Comparison of ENCODE assay signal across 8 cellular contexts in genomic region chr17:44369414-44370023, GRCh38. TPM values are rescaled to one million over a fixed set of nuclear protein-coding genes. Genes with fewer than 3 reads are reported as not detected.
DNase-seq lines count a peak whose midpoint lies in the region; ATAC-seq, FAIRE-seq and TF ChIP-seq lines count a peak whose summit lies in the region.
"Not testable (repeated sequence)": the region's sequence is repeated elsewhere in the genome, so short reads cannot be mapped to it uniquely, and the experiment has no call there.
"Had no signal": no experiment of that assay in that cellular context is flagged by ENCODE, and none has a peak within 500 bp of the region (broad histone marks: within the 10 kb centered on the region; RNA-seq: fewer than 3 reads in every experiment).

No MANE protein-coding gene starts in this region.

- H3K36me3 ChIP-seq in CD8-positive, alpha-beta T cell (ENCODE audit: insufficient read depth, low read length); HepG2 (replicated peaks in 1 of 2; ENCODE audit: control insufficient read depth in 1 of 2, insufficient read depth in 2 of 2, low read length in 2 of 2): not testable (repeated sequence)

- H3K79me2 ChIP-seq in HepG2 (ENCODE audit: insufficient read depth, low read length) = not testable (repeated sequence)

- H3K27ac Mint-ChIP-seq in CD8-positive, alpha-beta T cell; activated CD4-positive, alpha-beta T cell treated with anti-CD3 and anti-CD28 coated beads for 36 hours; activated T-cell treated with anti-CD3 and anti-CD28 coated beads, Interleukin-2, amount 50 U/mL, for 72 hours; activated naive CD8-positive, alpha-beta T cell treated with anti-CD3 and anti-CD28 coated beads, Interleukin-2, amount 50 U/mL, for 24 hours: not testable (repeated sequence)
- H3K27ac Mint-ChIP-seq in neural crest cell (ENCODE audit: unreplicated experiment) = peak overlapping the region; percentile 92

- TF ChIP-seq CTCF in CD8-positive, alpha-beta T cell (IDR thresholded peaks at IDR 0.05); HepG2 (CRISPR knock-in tag; IDR thresholded peaks at IDR 0.05); neural crest cell (conservative IDR thresholded peaks at IDR 0.05): not testable (repeated sequence)

- not testable (repeated sequence) for H3K4me1 Mint-ChIP-seq in CD8-positive, alpha-beta T cell (ENCODE audit: low read depth); activated CD4-positive, alpha-beta T cell treated with anti-CD3 and anti-CD28 coated beads for 36 hours; activated T-cell treated with anti-CD3 and anti-CD28 coated beads, Interleukin-2, amount 50 U/mL, for 72 hours (ENCODE audit: low read depth); activated naive CD8-positive, alpha-beta T cell treated with anti-CD3 and anti-CD28 coated beads, Interleukin-2, amount 50 U/mL, for 24 hours; neural crest cell

- H3K4me3 Mint-ChIP-seq in CD8-positive, alpha-beta T cell = peak overlapping the region; percentile 64
- H3K4me3 Mint-ChIP-seq in activated CD4-positive, alpha-beta T cell treated with anti-CD3 and anti-CD28 coated beads for 36 hours = peak overlapping the region; percentile 15
- peak overlapping the region; percentile 43 to 74 for H3K4me3 Mint-ChIP-seq in activated T-cell treated with anti-CD3 and anti-CD28 coated beads, Interleukin-2, amount 50 U/mL, for 72 hours
- peak overlapping the region; percentile 56 for H3K4me3 Mint-ChIP-seq in activated naive CD8-positive, alpha-beta T cell treated with anti-CD3 and anti-CD28 coated beads, Interleukin-2, amount 50 U/mL, for 24 hours
- peak overlapping the region; percentile 61 for H3K4me3 Mint-ChIP-seq in neural crest cell

- in situ Hi-C loops in HepG2 (cut with HindIII; ENCODE audit: extremely low pct_ligation_motif_present, low pct_unique_long_range_greater_than_20kb) = not testable (repeated sequence)

- peak; percentile 82 to 88 for TF ChIP-seq POLR2A in HepG2 (IDR thresholded peaks at IDR 0.05; ENCODE audit: insufficient read depth in 1 of 2, low read depth in 2 of 2, low read length in 2 of 2)

- not testable (repeated sequence) for TF ChIP-seq RAD21 in HepG2 (CRISPR knock-in tag; IDR thresholded peaks at IDR 0.05)

- H3K27ac ChIP-seq in CD8-positive, alpha-beta T cell (ENCODE audit: low read depth, low read length) = not testable (repeated sequence)
- H3K27ac ChIP-seq in HepG2 (ENCODE audit: extremely low read length, insufficient read depth, low read length) = peak overlapping the region; percentile 61

- H2AFZ ChIP-seq in HepG2 (ENCODE audit: low read length) = not testable (repeated sequence)

- not testable (repeated sequence) for H3K4me1 ChIP-seq in CD8-positive, alpha-beta T cell (ENCODE audit: insufficient read depth, low read length)
- peaks cover 79% of the 10 kb centered on the region for H3K4me1 ChIP-seq in HepG2 (ENCODE audit: insufficient read depth, low read length)

- H3K36me3 Mint-ChIP-seq in CD8-positive, alpha-beta T cell; activated CD4-positive, alpha-beta T cell treated with anti-CD3 and anti-CD28 coated beads for 36 hours (ENCODE audit: low read depth); activated T-cell treated with anti-CD3 and anti-CD28 coated beads, Interleukin-2, amount 50 U/mL, for 72 hours (ENCODE audit: insufficient read depth in 2 of 2); activated naive CD8-positive, alpha-beta T cell treated with anti-CD3 and anti-CD28 coated beads, Interleukin-2, amount 50 U/mL, for 24 hours (ENCODE audit: low read depth); neural crest cell (ENCODE audit: low read depth): not testable (repeated sequence)

- not testable (repeated sequence) for DNase-seq in CD8-positive, alpha-beta T cell; activated T-cell treated with anti-CD3 and anti-CD28 coated beads, Interleukin-2, amount 50 U/mL, for 72 hours; activated naive CD8-positive, alpha-beta T cell treated with anti-CD3 and anti-CD28 coated beads, Interleukin-2, amount 50 U/mL, for 24 hours; neural crest cell (ENCODE audit: low read depth, low spot score)
- peak; percentile 18 for DNase-seq in NCI-H1436 (lab: John Stamatoyannopoulos, UW)
- peak; percentile 43 for DNase-seq in activated CD4-positive, alpha-beta T cell treated with anti-CD3 and anti-CD28 coated beads for 36 hours
- peak; percentile 77 for DNase-seq in HepG2 (ENCODE audit: low spot score)

- intact Hi-C loops in CD8-positive, alpha-beta T cell (cut with DNase I, micrococcal nuclease); activated CD4-positive, alpha-beta T cell treated with anti-CD3 and anti-CD28 coated beads for 36 hours (cut with DNase I, micrococcal nuclease); HepG2 (cut with micrococcal nuclease; ENCODE audit: unreplicated experiment): not testable (repeated sequence)

- H3K9me3 Mint-ChIP-seq in CD8-positive, alpha-beta T cell; activated CD4-positive, alpha-beta T cell treated with anti-CD3 and anti-CD28 coated beads for 36 hours (ENCODE audit: low read depth); activated T-cell treated with anti-CD3 and anti-CD28 coated beads, Interleukin-2, amount 50 U/mL, for 72 hours; activated naive CD8-positive, alpha-beta T cell treated with anti-CD3 and anti-CD28 coated beads, Interleukin-2, amount 50 U/mL, for 24 hours; neural crest cell: not testable (repeated sequence)

- not testable (repeated sequence) for H3K4me3 ChIP-seq in CD8-positive, alpha-beta T cell (ENCODE audit: low read depth, low read length)
- H3K4me3 ChIP-seq in HepG2 (replicated peaks in 1 of 3; ENCODE audit: insufficient read depth in 1 of 3, low read depth in 2 of 3, low read length in 3 of 3) = peak overlapping the region in 1 of 3 experiments; percentile 45; a peak in 1 of 6 replicates

- TF ChIP-seq EP300 in HepG2 (IDR thresholded peaks at IDR 0.05; ENCODE audit: low read depth in 2 of 2, low read length in 2 of 2); HepG2 (CRISPR knock-in tag; IDR thresholded peaks at IDR 0.05; ENCODE audit: borderline replicate concordance): not testable (repeated sequence)

- H3K27me3 Mint-ChIP-seq in CD8-positive, alpha-beta T cell (ENCODE audit: low read depth) = peaks cover 39% of the 10 kb centered on the region
- H3K27me3 Mint-ChIP-seq in activated CD4-positive, alpha-beta T cell treated with anti-CD3 and anti-CD28 coated beads for 36 hours = peaks cover 27% of the 10 kb centered on the region
- H3K27me3 Mint-ChIP-seq in activated T-cell treated with anti-CD3 and anti-CD28 coated beads, Interleukin-2, amount 50 U/mL, for 72 hours (ENCODE audit: low read depth) = peaks cover 53% of the 10 kb centered on the region
- H3K27me3 Mint-ChIP-seq in activated naive CD8-positive, alpha-beta T cell treated with anti-CD3 and anti-CD28 coated beads, Interleukin-2, amount 50 U/mL, for 24 hours = peaks cover 37% of the 10 kb centered on the region
- H3K27me3 Mint-ChIP-seq in neural crest cell (ENCODE audit: low read depth) = peaks cover 34% of the 10 kb centered on the region

- not testable (repeated sequence) for H3K9me3 ChIP-seq in CD8-positive, alpha-beta T cell (ENCODE audit: low read length); HepG2 (ENCODE audit: low read length)

- FAIRE-seq in HepG2 (lab: Jason Lieb, UNC) = peak; percentile 74

- POLR2A ChIA-PET in CD8-positive, alpha-beta T cell (lab: Charles Lee) = interaction anchor here (1.2 kb wide), 1 partner anchor 16 kb away, joined by 3 read pairs; no protein-coding TSS in a partner anchor
- POLR2A ChIA-PET in activated CD4-positive, alpha-beta T cell treated with anti-CD3 and anti-CD28 coated beads for 36 hours (lab: Charles Lee) = interaction anchor here (0.5 kb wide), 1 partner anchor 24 kb away, joined by 3 read pairs; no protein-coding TSS in a partner anchor
- POLR2A ChIA-PET in HepG2 (lab: Yijun Ruan, JAX) = interaction anchor here (0.6 to 2.0 kb wide), 8 partner anchors 8 to 183 kb away, joined by 3 to 12 read pairs (median 4); partner anchors contain the start of genes GRN and TMUB2

- H3K4me2 ChIP-seq in HepG2 (ENCODE audit: low read depth, low read length) = peak overlapping the region; percentile 58

- not testable (repeated sequence) for ATAC-seq in CD8-positive, alpha-beta T cell; activated CD4-positive, alpha-beta T cell treated with anti-CD3 and anti-CD28 coated beads for 36 hours; activated T-cell treated with anti-CD3 and anti-CD28 coated beads, Interleukin-2, amount 50 U/mL, for 72 hours (replicated peaks in 1 of 2); activated naive CD8-positive, alpha-beta T cell treated with anti-CD3 and anti-CD28 coated beads, Interleukin-2, amount 50 U/mL, for 24 hours; HepG2

- H4K20me1 ChIP-seq in HepG2 (ENCODE audit: insufficient read depth, low read length) = not testable (repeated sequence)

- BruUV-seq in HepG2 (replicated peaks; lab: Mats Ljungman, UMichigan) = not testable (repeated sequence)

- H3K9ac ChIP-seq in HepG2 (ENCODE audit: insufficient read depth, low read depth, low read length) = not testable (repeated sequence)

- CTCF ChIA-PET in CD8-positive, alpha-beta T cell (lab: Charles Lee) = interaction anchor here (1.2 to 1.5 kb wide), 2 partner anchors 19 to 39 kb away, joined by 4 read pairs; no protein-coding TSS in a partner anchor
- CTCF ChIA-PET in activated CD4-positive, alpha-beta T cell treated with anti-CD3 and anti-CD28 coated beads for 36 hours (lab: Charles Lee) = interaction anchor here (0.5 to 1.5 kb wide), 6 partner anchors 8 to 243 kb away, joined by 3 to 5 read pairs (median 3); partner anchors contain the start of gene GRN
- CTCF ChIA-PET in HepG2 (lab: Yijun Ruan, JAX; ENCODE audit: low intra/inter-chr PET ratio, low total read pairs) = not testable (repeated sequence)

- WGBS in HepG2 (ENCODE audit: low lambda C conversion rate) = 46% methylated on average over 16 of the region's 17 CpGs

- H3K27me3 ChIP-seq in CD8-positive, alpha-beta T cell (ENCODE audit: insufficient read depth, low read length); HepG2 (ENCODE audit: control insufficient read depth in 1 of 2, insufficient read depth in 2 of 2, low read length in 2 of 2): not testable (repeated sequence)

RNA-seq across cellular contexts. Expression of gene FAM171A2, which starts 5.9 kb away (rescaled TPM):
- under 1 TPM; 0.24 to 0.44 TPM for total RNA-seq in CD8-positive, alpha-beta T cell
- total RNA-seq in activated CD4-positive, alpha-beta T cell treated with anti-CD3 and anti-CD28 coated beads for 36 hours = under 1 TPM; 0.18 to 0.32 TPM
- under 1 TPM; 0.14 to 0.41 TPM for total RNA-seq in activated T-cell treated with anti-CD3 and anti-CD28 coated beads, Interleukin-2, amount 50 U/mL, for 72 hours
- 1.0 and 1.8 TPM in 2 replicates for total RNA-seq in HepG2 (2016; rRNA removed; fragmentation: Illumina TruSeq; extraction: Trizol)
- 0.44 and 1.2 TPM in 2 replicates for total RNA-seq in HepG2 (2016; cell fraction: cytosol; rRNA removed; fragmentation: Illumina TruSeq; extraction: Trizol; ENCODE audit: low read depth)
- total RNA-seq in HepG2 (2016; cell fraction: insoluble cytoplasmic fraction; rRNA removed; fragmentation: Illumina TruSeq; extraction: Trizol) = 0.97 and 2.0 TPM in 2 replicates
- 1.4 and 2.0 TPM in 2 replicates for total RNA-seq in HepG2 (2016; cell fraction: membrane; rRNA removed; fragmentation: Illumina TruSeq; extraction: Trizol)
- 1.8 and 2.4 TPM in 2 replicates for total RNA-seq in HepG2 (2016; cell fraction: nucleus; rRNA removed; fragmentation: Illumina TruSeq; extraction: Trizol)
- 3.6 and 5.8 TPM in 2 replicates for polyA plus RNA-seq in HepG2 (2011; rRNA removed)
- polyA plus RNA-seq in HepG2 (2011; cell fraction: cytosol; rRNA removed) = 3.3 and 4.9 TPM in 2 replicates
- polyA plus RNA-seq in HepG2 (2011; cell fraction: nucleus; rRNA removed) = 5.7 and 6.2 TPM in 2 replicates
- 3.9 and 7.7 TPM in 2 replicates for polyA plus RNA-seq in HepG2 (2012)
- polyA plus RNA-seq in HepG2 (2016; cell fraction: cytosol; fragmentation: Illumina TruSeq; extraction: Trizol; ENCODE audit: low read depth) = 0.99 and 1.1 TPM in 2 replicates
- 0.66 and 0.71 TPM in 2 replicates for polyA plus RNA-seq in HepG2 (2016; cell fraction: insoluble cytoplasmic fraction; fragmentation: Illumina TruSeq; extraction: Trizol; ENCODE audit: low read depth)
- 0.84 and 1.1 TPM in 2 replicates for polyA plus RNA-seq in HepG2 (2016; cell fraction: membrane; fragmentation: Illumina TruSeq; extraction: Trizol; ENCODE audit: low read depth)
- polyA plus RNA-seq in HepG2 (2016; cell fraction: nucleus; fragmentation: Illumina TruSeq; extraction: Trizol; ENCODE audit: insufficient read depth, low read depth) = 3.3 and 3.5 TPM in 2 replicates
- polyA minus RNA-seq in HepG2 (2011; rRNA and poly(A)+ RNA removed; ENCODE audit: low replicate concordance) = 1.3 and 9.8 TPM in 2 replicates
- polyA minus RNA-seq in HepG2 (2011; cell fraction: cytosol; rRNA and poly(A)+ RNA removed) = 3.0 and 3.8 TPM in 2 replicates
- 1.3 and 2.7 TPM in 2 replicates for polyA minus RNA-seq in HepG2 (2011; cell fraction: nucleus; rRNA and poly(A)+ RNA removed)
- total RNA-seq in neural crest cell = 50.6 and 51.9 TPM in 2 replicates

RNA-seq across cellular contexts. Expression of gene ITGA2B, which starts 19.9 kb away (rescaled TPM):
- 1 to 10 TPM in 1 of 2 experiments, under 1 TPM in 1; 0.28 to 1.1 TPM for total RNA-seq in CD8-positive, alpha-beta T cell
- 1 to 10 TPM; 1.6 to 1.7 TPM for total RNA-seq in activated CD4-positive, alpha-beta T cell treated with anti-CD3 and anti-CD28 coated beads for 36 hours
- 1 to 10 TPM; 2.1 to 3.2 TPM for total RNA-seq in activated T-cell treated with anti-CD3 and anti-CD28 coated beads, Interleukin-2, amount 50 U/mL, for 72 hours
- total RNA-seq in HepG2 (2016; rRNA removed; fragmentation: Illumina TruSeq; extraction: Trizol) = 0.38 and 0.41 TPM in 2 replicates
- total RNA-seq in HepG2 (2016; cell fraction: cytosol; rRNA removed; fragmentation: Illumina TruSeq; extraction: Trizol; ENCODE audit: low read depth) = 0.30 TPM in 1 of 2 replicates, not detected in the other
- 0.22 and 0.37 TPM in 2 replicates for total RNA-seq in HepG2 (2016; cell fraction: insoluble cytoplasmic fraction; rRNA removed; fragmentation: Illumina TruSeq; extraction: Trizol)
- total RNA-seq in HepG2 (2016; cell fraction: membrane; rRNA removed; fragmentation: Illumina TruSeq; extraction: Trizol) = 0.19 and 0.83 TPM in 2 replicates
- total RNA-seq in HepG2 (2016; cell fraction: nucleus; rRNA removed; fragmentation: Illumina TruSeq; extraction: Trizol) = 0.37 and 0.44 TPM in 2 replicates
- polyA plus RNA-seq in HepG2 (2011; rRNA removed) = 1.1 and 1.9 TPM in 2 replicates
- polyA plus RNA-seq in HepG2 (2011; cell fraction: cytosol; rRNA removed) = 0.42 and 0.63 TPM in 2 replicates
- polyA plus RNA-seq in HepG2 (2011; cell fraction: nucleus; rRNA removed) = 11.3 and 12.6 TPM in 2 replicates
- 2.4 and 4.7 TPM in 2 replicates for polyA plus RNA-seq in HepG2 (2012)
- 0.27 TPM in 1 of 2 replicates, not detected in the other for polyA plus RNA-seq in HepG2 (2016; cell fraction: cytosol; fragmentation: Illumina TruSeq; extraction: Trizol; ENCODE audit: low read depth)
- polyA plus RNA-seq in HepG2 (2016; cell fraction: insoluble cytoplasmic fraction; fragmentation: Illumina TruSeq; extraction: Trizol; ENCODE audit: low read depth) = 0.25 TPM in 1 of 2 replicates, not detected in the other
- 0.40 TPM in 1 of 2 replicates, not detected in the other for polyA plus RNA-seq in HepG2 (2016; cell fraction: membrane; fragmentation: Illumina TruSeq; extraction: Trizol; ENCODE audit: low read depth)
- polyA plus RNA-seq in HepG2 (2016; cell fraction: nucleus; fragmentation: Illumina TruSeq; extraction: Trizol; ENCODE audit: insufficient read depth, low read depth) = 0.60 and 1.3 TPM in 2 replicates
- polyA minus RNA-seq in HepG2 (2011; rRNA and poly(A)+ RNA removed; ENCODE audit: low replicate concordance) = 0.74 and 1.3 TPM in 2 replicates
- polyA minus RNA-seq in HepG2 (2011; cell fraction: cytosol; rRNA and poly(A)+ RNA removed) = 0.26 and 0.69 TPM in 2 replicates
- polyA minus RNA-seq in HepG2 (2011; cell fraction: nucleus; rRNA and poly(A)+ RNA removed) = 1.9 and 2.4 TPM in 2 replicates
- total RNA-seq in neural crest cell = 7.3 and 8.1 TPM in 2 replicates
- total RNA-seq: GM23248 had no signal
- polyA plus RNA-seq: GM23248 had no signal

RNA-seq across cellular contexts. Expression of gene GRN, which starts 24.4 kb away (rescaled TPM):
- 10 to 100 TPM in 1 of 2 experiments, 1 to 10 TPM in 1; 8.5 to 13.2 TPM for total RNA-seq in CD8-positive, alpha-beta T cell
- 10 to 100 TPM; 35.4 to 68.0 TPM for total RNA-seq in activated CD4-positive, alpha-beta T cell treated with anti-CD3 and anti-CD28 coated beads for 36 hours
- 10 to 100 TPM; 57.8 to 58.7 TPM for total RNA-seq in activated T-cell treated with anti-CD3 and anti-CD28 coated beads, Interleukin-2, amount 50 U/mL, for 72 hours
- total RNA-seq in HepG2 (2016; rRNA removed; fragmentation: Illumina TruSeq; extraction: Trizol) (41.2 and 86.6 TPM in 2 replicates), neural crest cell (59.7 and 70.0 TPM in 2 replicates)
- 14.7 and 16.4 TPM in 2 replicates for total RNA-seq in HepG2 (2016; cell fraction: cytosol; rRNA removed; fragmentation: Illumina TruSeq; extraction: Trizol; ENCODE audit: low read depth)
- 36.4 and 95.6 TPM in 2 replicates for total RNA-seq in HepG2 (2016; cell fraction: insoluble cytoplasmic fraction; rRNA removed; fragmentation: Illumina TruSeq; extraction: Trizol)
- total RNA-seq in HepG2 (2016; cell fraction: membrane; rRNA removed; fragmentation: Illumina TruSeq; extraction: Trizol) = 24.9 and 32.7 TPM in 2 replicates
- 81.7 and 101 TPM in 2 replicates for total RNA-seq in HepG2 (2016; cell fraction: nucleus; rRNA removed; fragmentation: Illumina TruSeq; extraction: Trizol)
- 143 and 195 TPM in 2 replicates for polyA plus RNA-seq in HepG2 (2011; rRNA removed)
- polyA plus RNA-seq in HepG2 (2011; cell fraction: cytosol; rRNA removed) = 82.9 and 130 TPM in 2 replicates
- polyA plus RNA-seq in HepG2 (2011; cell fraction: nucleus; rRNA removed) = 653 and 705 TPM in 2 replicates
- 166 and 219 TPM in 2 replicates for polyA plus RNA-seq in HepG2 (2012)
- 23.3 and 23.7 TPM in 2 replicates for polyA plus RNA-seq in HepG2 (2016; cell fraction: cytosol; fragmentation: Illumina TruSeq; extraction: Trizol; ENCODE audit: low read depth)
- 50.3 and 62.4 TPM in 2 replicates for polyA plus RNA-seq in HepG2 (2016; cell fraction: insoluble cytoplasmic fraction; fragmentation: Illumina TruSeq; extraction: Trizol; ENCODE audit: low read depth)
- polyA plus RNA-seq in HepG2 (2016; cell fraction: membrane; fragmentation: Illumina TruSeq; extraction: Trizol; ENCODE audit: low read depth) = 32.0 and 32.7 TPM in 2 replicates
- 211 and 219 TPM in 2 replicates for polyA plus RNA-seq in HepG2 (2016; cell fraction: nucleus; fragmentation: Illumina TruSeq; extraction: Trizol; ENCODE audit: insufficient read depth, low read depth)
- polyA minus RNA-seq in HepG2 (2011; rRNA and poly(A)+ RNA removed; ENCODE audit: low replicate concordance) = 65.4 and 170 TPM in 2 replicates
- 146 and 172 TPM in 2 replicates for polyA minus RNA-seq in HepG2 (2011; cell fraction: cytosol; rRNA and poly(A)+ RNA removed)
- 48.2 and 74.1 TPM in 2 replicates for polyA minus RNA-seq in HepG2 (2011; cell fraction: nucleus; rRNA and poly(A)+ RNA removed)

RNA-seq across cellular contexts. Expression of gene SLC25A39, which starts 44.9 kb away (rescaled TPM):
- 10 to 100 TPM; 73.1 to 77.7 TPM for total RNA-seq in CD8-positive, alpha-beta T cell
- 100 to 1,000 TPM; 127 to 129 TPM for total RNA-seq in activated CD4-positive, alpha-beta T cell treated with anti-CD3 and anti-CD28 coated beads for 36 hours
- total RNA-seq in activated T-cell treated with anti-CD3 and anti-CD28 coated beads, Interleukin-2, amount 50 U/mL, for 72 hours = 10 to 100 TPM; 83.6 to 97.2 TPM
- total RNA-seq in HepG2 (2016; rRNA removed; fragmentation: Illumina TruSeq; extraction: Trizol) = 119 and 151 TPM in 2 replicates
- total RNA-seq in HepG2 (2016; cell fraction: cytosol; rRNA removed; fragmentation: Illumina TruSeq; extraction: Trizol; ENCODE audit: low read depth) = 410 and 476 TPM in 2 replicates
- total RNA-seq in HepG2 (2016; cell fraction: insoluble cytoplasmic fraction; rRNA removed; fragmentation: Illumina TruSeq; extraction: Trizol) = 99.0 and 156 TPM in 2 replicates
- 478 and 550 TPM in 2 replicates for total RNA-seq in HepG2 (2016; cell fraction: membrane; rRNA removed; fragmentation: Illumina TruSeq; extraction: Trizol)
- 88.4 and 102 TPM in 2 replicates for total RNA-seq in HepG2 (2016; cell fraction: nucleus; rRNA removed; fragmentation: Illumina TruSeq; extraction: Trizol)
- 144 and 164 TPM in 2 replicates for polyA plus RNA-seq in HepG2 (2011; rRNA removed)
- polyA plus RNA-seq in HepG2 (2011; cell fraction: cytosol; rRNA removed) = 120 and 173 TPM in 2 replicates
- 432 and 489 TPM in 2 replicates for polyA plus RNA-seq in HepG2 (2011; cell fraction: nucleus; rRNA removed)
- polyA plus RNA-seq in HepG2 (2012) = 90.6 and 129 TPM in 2 replicates
- 809 and 889 TPM in 2 replicates for polyA plus RNA-seq in HepG2 (2016; cell fraction: cytosol; fragmentation: Illumina TruSeq; extraction: Trizol; ENCODE audit: low read depth)
- 161 and 204 TPM in 2 replicates for polyA plus RNA-seq in HepG2 (2016; cell fraction: insoluble cytoplasmic fraction; fragmentation: Illumina TruSeq; extraction: Trizol; ENCODE audit: low read depth)
- 764 and 806 TPM in 2 replicates for polyA plus RNA-seq in HepG2 (2016; cell fraction: membrane; fragmentation: Illumina TruSeq; extraction: Trizol; ENCODE audit: low read depth)
- polyA plus RNA-seq in HepG2 (2016; cell fraction: nucleus; fragmentation: Illumina TruSeq; extraction: Trizol; ENCODE audit: insufficient read depth, low read depth) = 299 and 303 TPM in 2 replicates
- polyA minus RNA-seq in HepG2 (2011; rRNA and poly(A)+ RNA removed; ENCODE audit: low replicate concordance) = 136 and 157 TPM in 2 replicates
- 35.4 and 57.5 TPM in 2 replicates for polyA minus RNA-seq in HepG2 (2011; cell fraction: cytosol; rRNA and poly(A)+ RNA removed)
- polyA minus RNA-seq in HepG2 (2011; cell fraction: nucleus; rRNA and poly(A)+ RNA removed) = 45.3 and 47.1 TPM in 2 replicates
- total RNA-seq in neural crest cell = 114 and 122 TPM in 2 replicates

Comparison
In these comparisons a context has a peak if more than half of its experiments do, and no peak if none do; other contexts are left out.
1. RNA of gene FAM171A2, which starts 5.9 kb away (total RNA-seq): 50.6 to 51.9 TPM in neural crest cell; 0.44 to 2.4 TPM in HepG2, 0.24 to 0.44 TPM in CD8-positive, alpha-beta T cell, 0.14 to 0.41 TPM in activated T-cell treated with anti-CD3 and anti-CD28 coated beads, Interleukin-2, amount 50 U/mL, for 72 hours and 0.18 to 0.32 TPM in activated CD4-positive, alpha-beta T cell treated with anti-CD3 and anti-CD28 coated beads for 36 hours; every median in the first group is over 10 times any median in the second.
2. Peak in every context shown above with its lines, with median percentiles within 50 percentile points of each other: H3K4me3 Mint-ChIP-seq.